ENCODE assay signal across 18 cellular contexts in genomic region chr2:160303527-160303926, GRCh38.
DNase-seq lines count a peak whose midpoint lies in the region; ATAC-seq and TF ChIP-seq lines count a peak whose summit lies in the region.
"Had no signal": no experiment of that assay in that cellular context is flagged by ENCODE, and none has a peak within 500 bp of the region (broad histone marks: within the 10 kb centered on the region; RNA-seq: fewer than 3 reads in every experiment).

No MANE protein-coding gene starts in this region.

- H3K9me3 Mint-ChIP-seq in chondrocyte (ENCODE audit: low read depth): no peaks in the 10 kb centered on the region

- H2AFZ ChIP-seq in GM23248: no peak overlapping the region

- H3K4me2 ChIP-seq in GM23248 (ENCODE audit: unreplicated experiment): no peak overlapping the region
- H3K4me2 ChIP-seq: A549, KMS-11 had no signal

- no peak overlapping the region for H3K9ac ChIP-seq in GM23248
- H3K9ac ChIP-seq: KMS-11 had no signal

- peak overlapping the region; percentile 98 for H3K27ac ChIP-seq in GM23248
- H3K27ac ChIP-seq in left lung: peak overlapping the region in 1 of 2 donors; percentile 20
- peak overlapping the region; percentile 53 to 75 (median 56) for H3K27ac ChIP-seq in gastrocnemius medialis
- H3K27ac ChIP-seq in brain microvascular endothelial cell: no peak overlapping the region
- H3K27ac ChIP-seq: A549, C4-2B, KMS-11, RWPE1, SJCRH30 had no signal

- ATAC-seq in left lung (peak; percentile 70), gastrocnemius medialis (peak; percentile 71 to 84)
- ATAC-seq: A549, PC-3 had no signal

- in situ Hi-C loops in GM23248 (cut with MboI): no loop called here
- in situ Hi-C loops in gastrocnemius medialis (cut with MboI; ENCODE audit: low sequenced_read_pairs in 4 of 4): loop anchor here in 1 of 4 donors (25.0 kb wide), 1 partner anchor 659 kb away; no protein-coding TSS in a partner anchor
- in situ Hi-C loops in brain microvascular endothelial cell (cut with HindIII; ENCODE audit: low pct_ligation_motif_present, low sequenced_read_pairs): no loop called here
- in situ Hi-C loops in G401 (cut with HindIII; ENCODE audit: low sequenced_read_pairs): no loop called here

- H3K9me2 ChIP-seq in GM23248 (ENCODE audit: insufficient read depth): no peaks in the 10 kb centered on the region

- peaks cover 35% of the 10 kb centered on the region for H3K36me3 Mint-ChIP-seq in chondrocyte (ENCODE audit: low read depth)

- intact Hi-C loops in left lung (cut with DNase I): no loop called here
- intact Hi-C loops in gastrocnemius medialis (cut with DNase I; ENCODE audit: low total_unique reads): no loop called here

- no peaks in the 10 kb centered on the region for H4K20me1 ChIP-seq in GM23248 (ENCODE audit: insufficient read depth)

- no peak for TF ChIP-seq POLR2A in gastrocnemius medialis (IDR thresholded peaks at IDR 0.05)

- no peak overlapping the region for H3K4me3 Mint-ChIP-seq in chondrocyte (ENCODE audit: unreplicated experiment)

- H3K27ac Mint-ChIP-seq in chondrocyte (ENCODE audit: unreplicated experiment): peak overlapping the region; percentile 65

- H3K79me2 ChIP-seq in GM23248 (ENCODE audit: insufficient read depth): peaks cover 87% of the 10 kb centered on the region

- H3K36me3 ChIP-seq in GM23248 (ENCODE audit: low read depth) (peaks cover 52% of the 10 kb centered on the region), left lung (peaks cover 0 to 41% of the 10 kb centered on the region in 2 donors), gastrocnemius medialis (peaks cover 0 to 8% of the 10 kb centered on the region in 2 donors), brain microvascular endothelial cell (replicated peaks) (peaks cover 31% of the 10 kb centered on the region)

- 92 to 99% methylated on average over 3 of the region's 3 CpGs for WGBS in GM23248 (ENCODE audit: low coverage in 1 of 2, low lambda C conversion rate in 2 of 2, missing lambda C conversion rate in 2 of 2), 2 experiments

- DNase-seq in GM23248 (no peak), chondrocyte (ENCODE audit: low spot score) (no peak), left lung (no peak), gastrocnemius medialis (no peak), brain microvascular endothelial cell (no peak), G401 (ENCODE audit: low spot score) (no peak)
- DNase-seq in stimulated activated CD4-positive, alpha-beta T cell treated with anti-CD3 and anti-CD28 coated beads, Interleukin-2, amount 100 ng/mL, for 24 hours: no peak
- DNase-seq: DMS79 treated with DMSO at 0.1 percent for 48 hours, NCI-H1417, NCI-H187, NCI-H226, NCI-H524 treated with DMSO at 0.1 percent for 48 hours, PC-3, SJCRH30 had no signal

- peaks cover 50% of the 10 kb centered on the region for H3K4me1 Mint-ChIP-seq in chondrocyte (ENCODE audit: low read depth)

- TF ChIP-seq CTCF in chondrocyte (IDR thresholded peaks at IDR 0.05) (no peak), left lung (IDR thresholded peaks at IDR 0.05) (no peak), gastrocnemius medialis (IDR thresholded peaks at IDR 0.05 in 4 of 5, conservative IDR thresholded peaks at IDR 0.05 in 1 of 5) (no peak), brain microvascular endothelial cell (IDR thresholded peaks at IDR 0.05; ENCODE audit: low read depth, low read length, missing control alignments) (no peak)

- H3K4me3 ChIP-seq in GM23248 (no peak overlapping the region), left lung (no peak overlapping the region), gastrocnemius medialis (no peak overlapping the region), brain microvascular endothelial cell (ENCODE audit: low read depth, low read length) (no peak overlapping the region)
- H3K4me3 ChIP-seq: A549, SJCRH30 had no signal

- peaks cover 90% of the 10 kb centered on the region for H3F3A ChIP-seq in GM23248 (ENCODE audit: insufficient read depth)

- H3K9me3 ChIP-seq in GM23248 (ENCODE audit: low read depth) (no peaks in the 10 kb centered on the region), left lung (no peaks in the 10 kb centered on the region), gastrocnemius medialis (no peaks in the 10 kb centered on the region)
- H3K9me3 ChIP-seq: A549, SJCRH30 had no signal

- no peaks in the 10 kb centered on the region for H3K27me3 Mint-ChIP-seq in chondrocyte (ENCODE audit: low read depth)

- H3K27me3 ChIP-seq in GM23248 (replicated peaks; ENCODE audit: insufficient read depth) (no peaks in the 10 kb centered on the region), left lung (no peaks in the 10 kb centered on the region), gastrocnemius medialis (no peaks in the 10 kb centered on the region), brain microvascular endothelial cell (replicated peaks) (no peaks in the 10 kb centered on the region)
- H3K27me3 ChIP-seq: SJCRH30 had no signal

- H3K4me1 ChIP-seq in GM23248 (ENCODE audit: insufficient read depth) (peaks cover 90% of the 10 kb centered on the region), left lung (peaks cover 11 to 31% of the 10 kb centered on the region in 2 donors), gastrocnemius medialis (peaks cover 20 to 32% of the 10 kb centered on the region in 2 donors)
- H3K4me1 ChIP-seq: SJCRH30 had no signal
